1 cellular context compared by ENCODE assay signal in genomic region chr19:1400281-1401137, GRCh38.
TF ChIP-seq lines count a peak whose summit lies in the region.

No MANE protein-coding gene starts in this region.

TF ChIP-seq in HepG2, 621 proteins besides CTCF, POLR2A, EP300 and RAD21 (continued from another document and continues in another):
- TF ChIP-seq ZBTB33 (CRISPR knock-in tag; IDR thresholded peaks at IDR 0.05) (peak; percentile 47; the same call in 1 of the 2 replicates), ZBTB7B (CRISPR knock-in tag; IDR thresholded peaks at IDR 0.05) (peak; percentile 97), HDAC1 (CRISPR knock-in tag; IDR thresholded peaks at IDR 0.05) (peak; percentile 82), GATAD2A (CRISPR knock-in tag; IDR thresholded peaks at IDR 0.05) (peak; percentile 93), ZNF337 (CRISPR knock-in tag; IDR thresholded peaks at IDR 0.05; ENCODE audit: borderline replicate concordance, low read depth) (no peak), ZNF616 (CRISPR knock-in tag; IDR thresholded peaks at IDR 0.05; ENCODE audit: low read depth) (no peak), E2F1 (CRISPR knock-in tag; IDR thresholded peaks at IDR 0.05) (peak; percentile 43; the same call in 1 of the 2 replicates), MLX (CRISPR knock-in tag; IDR thresholded peaks at IDR 0.05) (peak; percentile 60), REXO4 (CRISPR knock-in tag; IDR thresholded peaks at IDR 0.05; ENCODE audit: borderline replicate concordance) (no peak), MTA3 (CRISPR knock-in tag; IDR thresholded peaks at IDR 0.05) (no peak), CBFB (CRISPR knock-in tag; IDR thresholded peaks at IDR 0.05) (peak; percentile 13; the same call in 1 of the 2 replicates), LBX2 (CRISPR knock-in tag; IDR thresholded peaks at IDR 0.05; ENCODE audit: borderline replicate concordance) (no peak), KLF15 (CRISPR knock-in tag; IDR thresholded peaks at IDR 0.05; ENCODE audit: borderline replicate concordance) (no peak), ZNF362 (CRISPR knock-in tag; IDR thresholded peaks at IDR 0.05; ENCODE audit: borderline replicate concordance) (0 out of 2 replicates have a peak, but pooled peaks have one; percentile 21), RFX5 (IDR thresholded peaks at IDR 0.05; ENCODE audit: low read depth, low read length) (no peak), ZSCAN20 (CRISPR knock-in tag; IDR thresholded peaks at IDR 0.05; ENCODE audit: borderline replicate concordance) (no peak), PHF20 (CRISPR knock-in tag; IDR thresholded peaks at IDR 0.05) (peak; percentile 47; the same call in 1 of the 2 replicates), SOX6 (IDR thresholded peaks at IDR 0.05) (no peak), SOX6 (CRISPR knock-in tag; IDR thresholded peaks at IDR 0.05) (peak; percentile 83), ZNF780A (CRISPR knock-in tag; IDR thresholded peaks at IDR 0.05) (no peak), ZNF225 (CRISPR knock-in tag; IDR thresholded peaks at IDR 0.05) (no peak), CHCHD3 (CRISPR knock-in tag; IDR thresholded peaks at IDR 0.05) (peak; percentile 18; the same call in 1 of the 2 replicates), CREB3 (CRISPR knock-in tag; IDR thresholded peaks at IDR 0.05) (no peak), ZEB1 (IDR thresholded peaks at IDR 0.05; ENCODE audit: insufficient replicate concordance, low read depth) (no peak), SOX5 (CRISPR knock-in tag; IDR thresholded peaks at IDR 0.05; ENCODE audit: borderline replicate concordance) (peak; percentile 40; the same call in 1 of the 2 replicates), JDP2 (CRISPR knock-in tag; IDR thresholded peaks at IDR 0.05; ENCODE audit: borderline replicate concordance) (no peak), ZNF558 (CRISPR knock-in tag; IDR thresholded peaks at IDR 0.05; ENCODE audit: borderline replicate concordance) (peak; percentile 54; the same call in 1 of the 2 replicates), KDM3A (CRISPR knock-in tag; IDR thresholded peaks at IDR 0.05; ENCODE audit: low read depth) (no peak; the same call in 1 of the 2 replicates), TSC22D2 (CRISPR knock-in tag; IDR thresholded peaks at IDR 0.05; ENCODE audit: borderline replicate concordance) (no peak), KDM4B (CRISPR knock-in tag; IDR thresholded peaks at IDR 0.05) (peak; percentile 51; the same call in 1 of the 2 replicates), BCL3 (CRISPR knock-in tag; IDR thresholded peaks at IDR 0.05) (peak; percentile 52; the same call in 1 of the 2 replicates), SKIL (CRISPR knock-in tag; IDR thresholded peaks at IDR 0.05; ENCODE audit: borderline replicate concordance) (no peak), MIER2 (CRISPR knock-in tag; IDR thresholded peaks at IDR 0.05) (no peak; the same call in 1 of the 2 replicates), ZBTB46 (CRISPR knock-in tag; IDR thresholded peaks at IDR 0.05; ENCODE audit: borderline replicate concordance) (no peak), NCOA1 (CRISPR knock-in tag; IDR thresholded peaks at IDR 0.05) (no peak), SALL2 (CRISPR knock-in tag; IDR thresholded peaks at IDR 0.05) (peak; percentile 39; the same call in 1 of the 2 replicates), CHD4 (IDR thresholded peaks at IDR 0.05; ENCODE audit: borderline replicate concordance, low read length) (peak; percentile 98), ZNF83 (CRISPR knock-in tag; IDR thresholded peaks at IDR 0.05; ENCODE audit: borderline replicate concordance) (no peak; the same call in 1 of the 2 replicates), ZNF160 (CRISPR knock-in tag; IDR thresholded peaks at IDR 0.05) (peak; percentile 21; the same call in 1 of the 2 replicates), MXI1 (IDR thresholded peaks at IDR 0.05; ENCODE audit: borderline replicate concordance, low read depth, low read length) (peak; percentile 63; the same call in 1 of the 3 replicates), ZNF33A (CRISPR knock-in tag; IDR thresholded peaks at IDR 0.05; ENCODE audit: borderline replicate concordance) (no peak), IRF1 (CRISPR knock-in tag; IDR thresholded peaks at IDR 0.05; ENCODE audit: low read depth) (no peak), ZNF235 (CRISPR knock-in tag; IDR thresholded peaks at IDR 0.05; ENCODE audit: borderline replicate concordance) (no peak), ZBTB26 (CRISPR knock-in tag; IDR thresholded peaks at IDR 0.05; ENCODE audit: borderline replicate concordance) (no peak), NR3C1 (CRISPR knock-in tag; IDR thresholded peaks at IDR 0.05) (no peak), NR2C2 (CRISPR knock-in tag; IDR thresholded peaks at IDR 0.05; ENCODE audit: borderline replicate concordance) (peak; percentile 59; the same call in 1 of the 2 replicates), GFI1 (CRISPR knock-in tag; IDR thresholded peaks at IDR 0.05; ENCODE audit: borderline replicate concordance) (peak; percentile 56; the same call in 1 of the 2 replicates), CREBL2 (CRISPR knock-in tag; IDR thresholded peaks at IDR 0.05; ENCODE audit: borderline replicate concordance) (no peak), MYC (CRISPR knock-in tag; IDR thresholded peaks at IDR 0.05; ENCODE audit: borderline replicate concordance) (peak; percentile 88)
